18 cellular contexts compared by ENCODE assay signal in genomic region chr7:8120390-8121058, GRCh38.
"Had no signal": no experiment of that assay in that cellular context is flagged by ENCODE, and none has a peak within 500 bp of the region (broad histone marks: within the 10 kb centered on the region; RNA-seq: fewer than 3 reads in every experiment).

No MANE protein-coding gene starts in this region.

- H3K27me3 ChIP-seq: body of pancreas, neural progenitor cell, ovary, tibial artery, uterus had no signal

- H3K4me3 ChIP-seq: body of pancreas, lung, neural progenitor cell, ovary, tibial artery, uterus had no signal

- H3K36me3 Mint-ChIP-seq: mesothelial cell of epicardium, neural progenitor cell had no signal

- ATAC-seq: body of pancreas; left colon; stimulated activated naive B cell treated with anti-CD40 and anti-IgM and Interleukin-4, amounts not matched to agents 10 μg/mL and 1 μg/mL and 100 μg/mL, for 72 hours had no signal

- H3K9me3 ChIP-seq: body of pancreas, ovary, tibial artery, uterus had no signal

- H3K4me1 ChIP-seq: body of pancreas, neural progenitor cell, tibial artery, uterus had no signal

- H3K4me2 ChIP-seq: neural progenitor cell had no signal

- DNase-seq: activated B cell treated with CpG ODN at 0.5 μM for 24 hours; activated CD4-positive, alpha-beta T cell treated with anti-CD3 and anti-CD28 coated beads for 48 hours; activated CD8-positive, alpha-beta memory T cell treated with anti-CD3 and anti-CD28 coated beads for 24 hours; activated naive CD4-positive, alpha-beta T cell treated with anti-CD3 and anti-CD28 coated beads, Interleukin-2, amount 50 U/mL, for 16 hours; body of pancreas; central memory CD4-positive, alpha-beta T cell; endodermal cell; left colon; ovary; stimulated activated CD4-positive, alpha-beta T cell treated with anti-CD3 and anti-CD28 coated beads, Interleukin-12 subunit alpha, Interleukin-12 subunit beta, amount 100 ng/mL, for 4 hours; stimulated activated CD4-positive, alpha-beta T cell treated with anti-CD3 and anti-CD28 coated beads, Interleukin-2, amount 100 ng/mL, for 24 hours; stimulated activated naive B cell treated with anti-CD40 and anti-IgM and Interleukin-4, amounts not matched to agents 10 μg/mL and 1 μg/mL and 100 μg/mL, for 72 hours; tibial artery; uterus had no signal

- H3K9me3 Mint-ChIP-seq: endodermal cell, mesothelial cell of epicardium, neural progenitor cell had no signal

- H3K4me1 Mint-ChIP-seq: neural progenitor cell had no signal

- H2AFZ ChIP-seq: neural progenitor cell had no signal

- H3K27ac ChIP-seq: body of pancreas, neural progenitor cell, ovary, tibial artery, uterus had no signal

- H3K9ac ChIP-seq: neural progenitor cell had no signal

- H3K36me3 ChIP-seq: neural progenitor cell, ovary, tibial artery, uterus had no signal

- H3K27ac Mint-ChIP-seq: activated B cell treated with CpG ODN at 0.5 μM for 24 hours; dendritic cell treated with granulocyte-macrophage colony-stimulating factor and Interleukin-4, amounts not matched to agents 40 ng/mL and 50 ng/mL, for 4 days; endodermal cell; mesothelial cell of epicardium; neural progenitor cell; stimulated activated naive B cell treated with anti-CD40 and anti-IgM and Interleukin-4, amounts not matched to agents 10 μg/mL and 1 μg/mL and 100 μg/mL, for 72 hours had no signal

- H3K4me3 Mint-ChIP-seq: activated B cell treated with CpG ODN at 0.5 μM for 24 hours; dendritic cell treated with granulocyte-macrophage colony-stimulating factor and Interleukin-4, amounts not matched to agents 40 ng/mL and 50 ng/mL, for 4 days; endodermal cell; mesothelial cell of epicardium; neural progenitor cell; stimulated activated naive B cell treated with anti-CD40 and anti-IgM and Interleukin-4, amounts not matched to agents 10 μg/mL and 1 μg/mL and 100 μg/mL, for 72 hours had no signal

- H3K27me3 Mint-ChIP-seq: activated B cell treated with CpG ODN at 0.5 μM for 24 hours; dendritic cell treated with granulocyte-macrophage colony-stimulating factor and Interleukin-4, amounts not matched to agents 40 ng/mL and 50 ng/mL, for 4 days; stimulated activated naive B cell treated with anti-CD40 and anti-IgM and Interleukin-4, amounts not matched to agents 10 μg/mL and 1 μg/mL and 100 μg/mL, for 72 hours had no signal
